Comparison of ENCODE assay signal across 1 cellular context in the genomic region with DNA sequence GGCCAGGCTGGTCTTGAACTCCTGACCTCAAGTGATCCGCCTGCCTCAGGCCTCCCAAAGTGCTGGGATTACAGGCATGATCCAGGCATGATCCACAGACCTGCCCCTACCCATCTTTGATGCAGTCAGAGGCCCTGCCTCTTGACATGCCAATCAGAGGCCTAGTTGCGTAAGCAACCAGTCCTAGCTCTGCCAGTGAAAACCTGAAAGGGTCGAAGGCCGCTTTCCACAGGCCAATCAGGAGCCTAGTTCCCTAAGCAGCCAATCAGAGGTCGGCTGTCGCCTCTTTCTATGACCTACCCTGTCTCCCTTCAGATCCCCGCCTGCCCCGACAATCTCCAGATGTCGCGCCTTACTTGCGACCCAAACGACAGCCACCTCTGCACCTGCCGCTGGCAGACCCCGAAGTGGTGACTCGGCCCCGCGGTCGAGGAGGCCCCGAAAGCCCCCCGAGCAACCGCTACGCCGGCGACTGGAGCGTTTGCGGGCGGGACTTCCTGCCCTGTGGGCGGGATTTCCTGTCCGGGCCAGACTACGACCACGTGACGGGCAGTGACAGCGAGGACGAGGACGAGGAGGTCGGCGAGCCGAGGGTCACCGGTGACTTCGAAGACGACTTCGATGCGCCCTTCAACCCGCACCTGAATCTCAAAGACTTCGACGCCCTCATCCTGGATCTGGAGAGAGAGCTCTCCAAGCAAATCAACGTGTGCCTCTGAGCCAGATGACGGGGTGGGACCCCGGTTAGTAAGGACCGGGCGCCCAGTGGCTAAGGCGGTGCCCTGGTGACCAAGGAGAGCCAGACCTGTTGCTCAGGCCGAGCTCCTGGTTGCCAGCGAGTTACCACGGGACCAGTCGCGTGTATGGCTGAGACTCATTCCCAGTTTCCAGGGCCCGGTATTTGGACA.
TF ChIP-seq lines count a peak whose summit lies in the region.

No MANE protein-coding gene starts in this region.

TF ChIP-seq in HepG2, 621 proteins besides CTCF, POLR2A, EP300 and RAD21:
- TF ChIP-seq, protein P1, sequence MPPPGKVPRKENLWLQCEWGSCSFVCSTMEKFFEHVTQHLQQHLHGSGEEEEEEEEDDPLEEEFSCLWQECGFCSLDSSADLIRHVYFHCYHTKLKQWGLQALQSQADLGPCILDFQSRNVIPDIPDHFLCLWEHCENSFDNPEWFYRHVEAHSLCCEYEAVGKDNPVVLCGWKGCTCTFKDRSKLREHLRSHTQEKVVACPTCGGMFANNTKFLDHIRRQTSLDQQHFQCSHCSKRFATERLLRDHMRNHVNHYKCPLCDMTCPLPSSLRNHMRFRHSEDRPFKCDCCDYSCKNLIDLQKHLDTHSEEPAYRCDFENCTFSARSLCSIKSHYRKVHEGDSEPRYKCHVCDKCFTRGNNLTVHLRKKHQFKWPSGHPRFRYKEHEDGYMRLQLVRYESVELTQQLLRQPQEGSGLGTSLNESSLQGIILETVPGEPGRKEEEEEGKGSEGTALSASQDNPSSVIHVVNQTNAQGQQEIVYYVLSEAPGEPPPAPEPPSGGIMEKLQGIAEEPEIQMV (CRISPR knock-in tag; IDR thresholded peaks at IDR 0.05; ENCODE audit: low read depth): no peak
- TF ChIP-seq AGO2 (optimal IDR thresholded peaks at IDR 0.05; ENCODE audit: low read depth, low read length): peak; percentile 93
- TF ChIP-seq NFYB (CRISPR knock-in tag; IDR thresholded peaks at IDR 0.05): peak; percentile 42
- TF ChIP-seq ZNF841 (CRISPR knock-in tag; IDR thresholded peaks at IDR 0.05; ENCODE audit: borderline replicate concordance): no peak
- TF ChIP-seq, protein P2, sequence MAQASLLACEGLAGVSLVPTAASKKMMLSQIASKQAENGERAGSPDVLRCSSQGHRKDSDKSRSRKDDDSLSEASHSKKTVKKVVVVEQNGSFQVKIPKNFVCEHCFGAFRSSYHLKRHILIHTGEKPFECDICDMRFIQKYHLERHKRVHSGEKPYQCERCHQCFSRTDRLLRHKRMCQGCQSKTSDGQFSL (CRISPR knock-in tag; IDR thresholded peaks at IDR 0.05): no peak
- peak; percentile 14; the same call in 1 of the 2 replicates for TF ChIP-seq POLR2AphosphoS5 (IDR thresholded peaks at IDR 0.05; ENCODE audit: low read depth, low read length)
- peak; percentile 64; the same call in 1 of the 2 replicates for TF ChIP-seq CEBPB (IDR thresholded peaks at IDR 0.05; ENCODE audit: borderline replicate concordance, low read depth, low read length)
- TF ChIP-seq ZFX (CRISPR knock-in tag; IDR thresholded peaks at IDR 0.05; ENCODE audit: low read depth): peak; percentile 12; the same call in 1 of the 2 replicates
- TF ChIP-seq HOXA3 (CRISPR knock-in tag; IDR thresholded peaks at IDR 0.05): peak; percentile 17; the same call in 1 of the 2 replicates
- TF ChIP-seq ZNF615 (CRISPR knock-in tag; IDR thresholded peaks at IDR 0.05; ENCODE audit: borderline replicate concordance): no peak
- TF ChIP-seq KAT7 (CRISPR knock-in tag; IDR thresholded peaks at IDR 0.05; ENCODE audit: borderline replicate concordance): no peak
- no peak for TF ChIP-seq MEF2D (CRISPR knock-in tag; IDR thresholded peaks at IDR 0.05)
- no peak for TF ChIP-seq SOX6 (IDR thresholded peaks at IDR 0.05)
- TF ChIP-seq SOX6 (CRISPR knock-in tag; IDR thresholded peaks at IDR 0.05): no peak
- TF ChIP-seq, protein P3, sequence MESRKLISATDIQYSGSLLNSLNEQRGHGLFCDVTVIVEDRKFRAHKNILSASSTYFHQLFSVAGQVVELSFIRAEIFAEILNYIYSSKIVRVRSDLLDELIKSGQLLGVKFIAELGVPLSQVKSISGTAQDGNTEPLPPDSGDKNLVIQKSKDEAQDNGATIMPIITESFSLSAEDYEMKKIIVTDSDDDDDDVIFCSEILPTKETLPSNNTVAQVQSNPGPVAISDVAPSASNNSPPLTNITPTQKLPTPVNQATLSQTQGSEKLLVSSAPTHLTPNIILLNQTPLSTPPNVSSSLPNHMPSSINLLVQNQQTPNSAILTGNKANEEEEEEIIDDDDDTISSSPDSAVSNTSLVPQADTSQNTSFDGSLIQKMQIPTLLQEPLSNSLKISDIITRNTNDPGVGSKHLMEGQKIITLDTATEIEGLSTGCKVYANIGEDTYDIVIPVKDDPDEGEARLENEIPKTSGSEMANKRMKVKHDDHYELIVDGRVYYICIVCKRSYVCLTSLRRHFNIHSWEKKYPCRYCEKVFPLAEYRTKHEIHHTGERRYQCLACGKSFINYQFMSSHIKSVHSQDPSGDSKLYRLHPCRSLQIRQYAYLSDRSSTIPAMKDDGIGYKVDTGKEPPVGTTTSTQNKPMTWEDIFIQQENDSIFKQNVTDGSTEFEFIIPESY (CRISPR knock-in tag; IDR thresholded peaks at IDR 0.05): peak; percentile 30; the same call in 1 of the 2 replicates
- TF ChIP-seq, protein P4, sequence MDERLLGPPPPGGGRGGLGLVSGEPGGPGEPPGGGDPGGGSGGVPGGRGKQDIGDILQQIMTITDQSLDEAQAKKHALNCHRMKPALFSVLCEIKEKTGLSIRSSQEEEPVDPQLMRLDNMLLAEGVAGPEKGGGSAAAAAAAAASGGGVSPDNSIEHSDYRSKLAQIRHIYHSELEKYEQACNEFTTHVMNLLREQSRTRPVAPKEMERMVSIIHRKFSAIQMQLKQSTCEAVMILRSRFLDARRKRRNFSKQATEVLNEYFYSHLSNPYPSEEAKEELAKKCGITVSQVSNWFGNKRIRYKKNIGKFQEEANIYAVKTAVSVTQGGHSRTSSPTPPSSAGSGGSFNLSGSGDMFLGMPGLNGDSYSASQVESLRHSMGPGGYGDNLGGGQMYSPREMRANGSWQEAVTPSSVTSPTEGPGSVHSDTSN (CRISPR knock-in tag; IDR thresholded peaks at IDR 0.05): 0 out of 2 replicates have a peak, but pooled peaks have one; percentile 21
- TF ChIP-seq, protein P5, sequence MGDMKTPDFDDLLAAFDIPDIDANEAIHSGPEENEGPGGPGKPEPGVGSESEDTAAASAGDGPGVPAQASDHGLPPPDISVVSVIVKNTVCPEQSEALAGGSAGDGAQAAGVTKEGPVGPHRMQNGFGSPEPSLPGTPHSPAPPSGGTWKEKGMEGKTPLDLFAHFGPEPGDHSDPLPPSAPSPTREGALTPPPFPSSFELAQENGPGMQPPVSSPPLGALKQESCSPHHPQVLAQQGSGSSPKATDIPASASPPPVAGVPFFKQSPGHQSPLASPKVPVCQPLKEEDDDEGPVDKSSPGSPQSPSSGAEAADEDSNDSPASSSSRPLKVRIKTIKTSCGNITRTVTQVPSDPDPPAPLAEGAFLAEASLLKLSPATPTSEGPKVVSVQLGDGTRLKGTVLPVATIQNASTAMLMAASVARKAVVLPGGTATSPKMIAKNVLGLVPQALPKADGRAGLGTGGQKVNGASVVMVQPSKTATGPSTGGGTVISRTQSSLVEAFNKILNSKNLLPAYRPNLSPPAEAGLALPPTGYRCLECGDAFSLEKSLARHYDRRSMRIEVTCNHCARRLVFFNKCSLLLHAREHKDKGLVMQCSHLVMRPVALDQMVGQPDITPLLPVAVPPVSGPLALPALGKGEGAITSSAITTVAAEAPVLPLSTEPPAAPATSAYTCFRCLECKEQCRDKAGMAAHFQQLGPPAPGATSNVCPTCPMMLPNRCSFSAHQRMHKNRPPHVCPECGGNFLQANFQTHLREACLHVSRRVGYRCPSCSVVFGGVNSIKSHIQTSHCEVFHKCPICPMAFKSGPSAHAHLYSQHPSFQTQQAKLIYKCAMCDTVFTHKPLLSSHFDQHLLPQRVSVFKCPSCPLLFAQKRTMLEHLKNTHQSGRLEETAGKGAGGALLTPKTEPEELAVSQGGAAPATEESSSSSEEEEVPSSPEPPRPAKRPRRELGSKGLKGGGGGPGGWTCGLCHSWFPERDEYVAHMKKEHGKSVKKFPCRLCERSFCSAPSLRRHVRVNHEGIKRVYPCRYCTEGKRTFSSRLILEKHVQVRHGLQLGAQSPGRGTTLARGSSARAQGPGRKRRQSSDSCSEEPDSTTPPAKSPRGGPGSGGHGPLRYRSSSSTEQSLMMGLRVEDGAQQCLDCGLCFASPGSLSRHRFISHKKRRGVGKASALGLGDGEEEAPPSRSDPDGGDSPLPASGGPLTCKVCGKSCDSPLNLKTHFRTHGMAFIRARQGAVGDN (CRISPR knock-in tag; IDR thresholded peaks at IDR 0.05): peak; percentile 50; the same call in 1 of the 2 replicates
- no peak for TF ChIP-seq ZNF672 (CRISPR knock-in tag; IDR thresholded peaks at IDR 0.05)
- TF ChIP-seq REPIN1 (CRISPR knock-in tag; IDR thresholded peaks at IDR 0.05; ENCODE audit: borderline replicate concordance, low read depth): no peak
- no peak for TF ChIP-seq TBX3 (IDR thresholded peaks at IDR 0.05; ENCODE audit: borderline replicate concordance)
- peak; percentile 57 for TF ChIP-seq GABPA (IDR thresholded peaks at IDR 0.05; ENCODE audit: low read depth, low read length)
- TF ChIP-seq GABPA (CRISPR knock-in tag; IDR thresholded peaks at IDR 0.05; ENCODE audit: low read depth): peak; percentile 41; the same call in 1 of the 2 replicates
- TF ChIP-seq, protein P6, sequence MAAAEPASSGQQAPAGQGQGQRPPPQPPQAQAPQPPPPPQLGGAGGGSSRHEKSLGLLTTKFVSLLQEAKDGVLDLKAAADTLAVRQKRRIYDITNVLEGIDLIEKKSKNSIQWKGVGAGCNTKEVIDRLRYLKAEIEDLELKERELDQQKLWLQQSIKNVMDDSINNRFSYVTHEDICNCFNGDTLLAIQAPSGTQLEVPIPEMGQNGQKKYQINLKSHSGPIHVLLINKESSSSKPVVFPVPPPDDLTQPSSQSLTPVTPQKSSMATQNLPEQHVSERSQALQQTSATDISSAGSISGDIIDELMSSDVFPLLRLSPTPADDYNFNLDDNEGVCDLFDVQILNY (CRISPR knock-in tag; conservative IDR thresholded peaks at IDR 0.05): no peak
- peak; percentile 46; the same call in 1 of the 2 replicates for TF ChIP-seq CEBPG (CRISPR knock-in tag; IDR thresholded peaks at IDR 0.05)
- no peak for TF ChIP-seq KMT2B (CRISPR knock-in tag; IDR thresholded peaks at IDR 0.05)
- no peak for TF ChIP-seq JUN (CRISPR knock-in tag; IDR thresholded peaks at IDR 0.05)
- no peak for TF ChIP-seq CBX5 (CRISPR knock-in tag; IDR thresholded peaks at IDR 0.05; ENCODE audit: borderline replicate concordance)
- TF ChIP-seq RBFOX2 (IDR thresholded peaks at IDR 0.05; ENCODE audit: low read depth, low read length): peak; percentile 64
- peak; percentile 50 for TF ChIP-seq NFYC (CRISPR knock-in tag; IDR thresholded peaks at IDR 0.05)
- TF ChIP-seq GABPB1 (CRISPR knock-in tag; IDR thresholded peaks at IDR 0.05): peak; percentile 65; the same call in 1 of the 2 replicates
- TF ChIP-seq RBAK (CRISPR knock-in tag; IDR thresholded peaks at IDR 0.05): no peak
- no peak for TF ChIP-seq ZNF773 (CRISPR knock-in tag; IDR thresholded peaks at IDR 0.05; ENCODE audit: borderline replicate concordance)
- TF ChIP-seq, protein P7, sequence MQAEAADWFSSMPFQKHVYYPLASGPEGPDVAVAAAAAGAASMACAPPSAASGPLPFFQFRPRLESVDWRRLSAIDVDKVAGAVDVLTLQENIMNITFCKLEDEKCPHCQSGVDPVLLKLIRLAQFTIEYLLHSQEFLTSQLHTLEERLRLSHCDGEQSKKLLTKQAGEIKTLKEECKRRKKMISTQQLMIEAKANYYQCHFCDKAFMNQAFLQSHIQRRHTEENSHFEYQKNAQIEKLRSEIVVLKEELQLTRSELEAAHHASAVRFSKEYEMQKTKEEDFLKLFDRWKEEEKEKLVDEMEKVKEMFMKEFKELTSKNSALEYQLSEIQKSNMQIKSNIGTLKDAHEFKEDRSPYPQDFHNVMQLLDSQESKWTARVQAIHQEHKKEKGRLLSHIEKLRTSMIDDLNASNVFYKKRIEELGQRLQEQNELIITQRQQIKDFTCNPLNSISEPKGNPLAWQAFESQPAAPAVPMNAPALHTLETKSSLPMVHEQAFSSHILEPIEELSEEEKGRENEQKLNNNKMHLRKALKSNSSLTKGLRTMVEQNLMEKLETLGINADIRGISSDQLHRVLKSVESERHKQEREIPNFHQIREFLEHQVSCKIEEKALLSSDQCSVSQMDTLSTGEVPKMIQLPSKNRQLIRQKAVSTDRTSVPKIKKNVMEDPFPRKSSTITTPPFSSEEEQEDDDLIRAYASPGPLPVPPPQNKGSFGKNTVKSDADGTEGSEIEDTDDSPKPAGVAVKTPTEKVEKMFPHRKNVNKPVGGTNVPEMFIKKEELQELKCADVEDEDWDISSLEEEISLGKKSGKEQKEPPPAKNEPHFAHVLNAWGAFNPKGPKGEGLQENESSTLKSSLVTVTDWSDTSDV (CRISPR knock-in tag; IDR thresholded peaks at IDR 0.05): no peak
- TF ChIP-seq ZNF780A (CRISPR knock-in tag; IDR thresholded peaks at IDR 0.05): no peak
- no peak for TF ChIP-seq KDM5A (IDR thresholded peaks at IDR 0.05; ENCODE audit: borderline replicate concordance, low read length)
- TF ChIP-seq, protein P8, sequence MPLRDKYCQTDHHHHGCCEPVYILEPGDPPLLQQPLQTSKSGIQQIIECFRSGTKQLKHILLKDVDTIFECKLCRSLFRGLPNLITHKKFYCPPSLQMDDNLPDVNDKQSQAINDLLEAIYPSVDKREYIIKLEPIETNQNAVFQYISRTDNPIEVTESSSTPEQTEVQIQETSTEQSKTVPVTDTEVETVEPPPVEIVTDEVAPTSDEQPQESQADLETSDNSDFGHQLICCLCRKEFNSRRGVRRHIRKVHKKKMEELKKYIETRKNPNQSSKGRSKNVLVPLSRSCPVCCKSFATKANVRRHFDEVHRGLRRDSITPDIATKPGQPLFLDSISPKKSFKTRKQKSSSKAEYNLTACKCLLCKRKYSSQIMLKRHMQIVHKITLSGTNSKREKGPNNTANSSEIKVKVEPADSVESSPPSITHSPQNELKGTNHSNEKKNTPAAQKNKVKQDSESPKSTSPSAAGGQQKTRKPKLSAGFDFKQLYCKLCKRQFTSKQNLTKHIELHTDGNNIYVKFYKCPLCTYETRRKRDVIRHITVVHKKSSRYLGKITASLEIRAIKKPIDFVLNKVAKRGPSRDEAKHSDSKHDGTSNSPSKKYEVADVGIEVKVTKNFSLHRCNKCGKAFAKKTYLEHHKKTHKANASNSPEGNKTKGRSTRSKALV (CRISPR knock-in tag; IDR thresholded peaks at IDR 0.05): no peak
- TF ChIP-seq ZBTB38 (CRISPR knock-in tag; IDR thresholded peaks at IDR 0.05): peak; percentile 50; the same call in 1 of the 2 replicates
